In genomic region chr17:79832211-79833109, GRCh38 we compare ENCODE assay signal across 1 cellular context.
TF ChIP-seq lines count a peak whose summit lies in the region.

No MANE protein-coding gene starts in this region.

TF ChIP-seq in GM12878, 131 proteins besides CTCF, POLR2A, EP300 and RAD21:
- TF ChIP-seq TCF7 (IDR thresholded peaks at IDR 0.05; ENCODE audit: borderline replicate concordance) (no peak), CREM (IDR thresholded peaks at IDR 0.05; ENCODE audit: low read depth) (no peak), MTA2 (IDR thresholded peaks at IDR 0.05; ENCODE audit: low read depth) (no peak), KDM1A (IDR thresholded peaks at IDR 0.05; ENCODE audit: borderline replicate concordance) (no peak), ZBTB4 (CRISPR knock-in tag; IDR thresholded peaks at IDR 0.05) (no peak), NR2F1 (conservative IDR thresholded peaks at IDR 0.05) (no peak), MEF2B (IDR thresholded peaks at IDR 0.05; ENCODE audit: partially characterized antibody, poor library complexity, severe bottlenecking) (no peak)
